In genomic region chrX:51487960-51488267, GRCh38 we compare ENCODE assay signal across 1 cellular context.
TF ChIP-seq lines count a peak whose summit lies in the region.

No MANE protein-coding gene starts in this region.

TF ChIP-seq in neural cell, 6 proteins besides CTCF, POLR2A, EP300 and RAD21 (continued from another document):
- TF ChIP-seq REST (IDR thresholded peaks at IDR 0.05; ENCODE audit: borderline replicate concordance): no peak
